ENCODE assay signal across 17 cellular contexts in the genomic region with DNA sequence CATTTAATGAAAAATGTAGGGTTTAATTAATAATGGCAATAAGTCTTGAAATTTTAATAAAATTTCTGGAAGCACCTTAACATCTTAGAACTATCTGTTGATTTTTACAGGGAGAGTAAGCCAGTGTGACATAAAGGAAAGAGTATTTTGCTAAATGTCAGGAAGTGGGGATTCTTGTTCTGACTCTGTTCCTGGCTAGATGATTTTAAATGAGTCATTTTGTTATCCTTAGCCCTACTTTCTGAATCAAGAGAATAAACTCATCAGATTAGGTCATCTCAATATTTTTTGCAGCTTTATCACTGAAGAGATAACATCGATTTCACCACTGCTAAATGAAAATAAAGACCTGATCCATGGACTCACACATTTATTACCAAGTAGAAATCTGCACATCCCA.
DNase-seq lines count a peak whose midpoint lies in the region; ATAC-seq, FAIRE-seq and TF ChIP-seq lines count a peak whose summit lies in the region.
"Had no signal": no experiment of that assay in that cellular context is flagged by ENCODE, and none has a peak within 500 bp of the region (broad histone marks: within the 10 kb centered on the region; RNA-seq: fewer than 3 reads in every experiment).

No MANE protein-coding gene starts in this region.

- H3K4me2 ChIP-seq in fibroblast of lung (ENCODE audit: extremely low read depth, insufficient read depth, low read length) (no peak overlapping the region), smooth muscle cell (peak overlapping the region; percentile 70)
- H3K4me2 ChIP-seq: BLaER1 had no signal

- H2AFZ ChIP-seq in fibroblast of lung (ENCODE audit: low read length) (no peak overlapping the region), smooth muscle cell (ENCODE audit: low read depth) (peak overlapping the region; percentile 45)

- H3K79me2 ChIP-seq in fibroblast of lung (ENCODE audit: control insufficient read depth, insufficient read depth, low read length) (no peaks in the 10 kb centered on the region), smooth muscle cell (ENCODE audit: low read depth) (no peaks in the 10 kb centered on the region)

- H3K4me3 ChIP-seq in fibroblast of lung (replicated peaks in 1 of 4; ENCODE audit: control extremely low read depth in 1 of 4, insufficient read depth in 1 of 4, low read depth in 3 of 4, low read length in 4 of 4) (no peak overlapping the region), smooth muscle cell (no peak overlapping the region)
- H3K4me3 ChIP-seq: BLaER1, suprapubic skin had no signal

- H4K20me1 ChIP-seq in fibroblast of lung (ENCODE audit: control insufficient read depth, extremely low read depth, insufficient read depth, low read length) = no peaks in the 10 kb centered on the region
- H4K20me1 ChIP-seq in smooth muscle cell (ENCODE audit: low read depth) = no peaks in the 10 kb centered on the region
- H4K20me1 ChIP-seq: BLaER1 had no signal

- no peaks in the 10 kb centered on the region for H3K36me3 ChIP-seq in fibroblast of lung (ENCODE audit: control insufficient read depth, insufficient read depth, low read length)
- no peaks in the 10 kb centered on the region for H3K36me3 ChIP-seq in smooth muscle cell (ENCODE audit: low read depth)
- H3K36me3 ChIP-seq: BLaER1, suprapubic skin had no signal

- CTCF ChIA-PET in activated CD8-positive, alpha-beta memory T cell treated with anti-CD3 and anti-CD28 coated beads, Interleukin-2, amount 10 ng/mL, durations not matched to agents 7 days and 5 days (lab: Charles Lee) = no interaction called here

- no peaks in the 10 kb centered on the region for H3K27me3 Mint-ChIP-seq in activated CD8-positive, alpha-beta memory T cell treated with anti-CD3 and anti-CD28 coated beads, Interleukin-2, amount 10 ng/mL, durations not matched to agents 7 days and 5 days

- TF ChIP-seq POLR2A in GM12891 (IDR thresholded peaks at IDR 0.05; ENCODE audit: low read depth, low read length) = no peak

- H3K27me3 ChIP-seq in fibroblast of lung (ENCODE audit: control insufficient read depth, insufficient read depth, low read length) (no peaks in the 10 kb centered on the region), smooth muscle cell (ENCODE audit: low read depth) (no peaks in the 10 kb centered on the region)
- H3K27me3 ChIP-seq: BLaER1, suprapubic skin had no signal

- ATAC-seq in activated CD8-positive, alpha-beta memory T cell treated with anti-CD3 and anti-CD28 coated beads, Interleukin-2, amount 10 ng/mL, durations not matched to agents 7 days and 5 days = no peak

- H3K9me3 ChIP-seq in fibroblast of lung (ENCODE audit: control insufficient read depth, insufficient read depth, low read depth, low read length) (no peaks in the 10 kb centered on the region), smooth muscle cell (replicated peaks; ENCODE audit: low read depth) (no peaks in the 10 kb centered on the region)
- H3K9me3 ChIP-seq: BLaER1, suprapubic skin had no signal

- DNase-seq in GM12891 (ENCODE audit: insufficient read length, low spot score) (no peak), RPMI7951 (ENCODE audit: low read depth) (peak; percentile 4), fibroblast of lung (ENCODE audit: low read depth in 2 of 2) (peak; percentile 56 to 79), smooth muscle cell (lab: John Stamatoyannopoulos, UW; ENCODE audit: unreplicated experiment) (no peak), HT-29 (ENCODE audit: low spot score) (no peak), amygdala (lab: John Stamatoyannopoulos, UW) (no peak)
- no peak for DNase-seq in activated CD8-positive, alpha-beta memory T cell treated with anti-CD3 and anti-CD28 coated beads, Interleukin-2, amount 10 ng/mL, durations not matched to agents 7 days and 5 days
- DNase-seq: activated naive CD4-positive, alpha-beta T cell treated with anti-CD3 and anti-CD28 coated beads, Interleukin-2, amount 50 U/mL, for 16 hours; activated T-cell treated with anti-CD3 and anti-CD28 coated beads, Interleukin-2, amount 50 U/mL, for 1 hour; central memory CD4-positive, alpha-beta T cell; endodermal cell; NCI-H1092; stimulated activated CD4-positive, alpha-beta T cell treated with anti-CD3 and anti-CD28 coated beads, Interleukin-1b, Interleukin-23, amount 100 ng/mL, for 48 hours had no signal

- no peak overlapping the region for H3K4me3 Mint-ChIP-seq in activated CD8-positive, alpha-beta memory T cell treated with anti-CD3 and anti-CD28 coated beads, Interleukin-2, amount 10 ng/mL, durations not matched to agents 7 days and 5 days
- H3K4me3 Mint-ChIP-seq: endodermal cell, IgD-negative memory B cell, neural crest cell had no signal

- TF ChIP-seq CTCF in fibroblast of lung (conservative IDR thresholded peaks at IDR 0.05 in 1 of 2, IDR thresholded peaks at IDR 0.05 in 1 of 2; ENCODE audit: low read depth in 1 of 2, low read length in 2 of 2) (no peak), smooth muscle cell (IDR thresholded peaks at IDR 0.05; ENCODE audit: borderline replicate concordance, insufficient read depth, poor library complexity, severe bottlenecking) (no peak)

- H3K9ac ChIP-seq in fibroblast of lung (ENCODE audit: insufficient read depth, low read length) (no peak overlapping the region), smooth muscle cell (ENCODE audit: low read depth) (no peak overlapping the region)
- H3K9ac ChIP-seq: BLaER1 had no signal

- no peaks in the 10 kb centered on the region for H3F3A ChIP-seq in smooth muscle cell (ENCODE audit: low read depth)

- WGBS in smooth muscle cell (ENCODE audit: low lambda C conversion rate) = 25% methylated on average over 1 of the region's 1 CpG

- H3K9me3 Mint-ChIP-seq in activated CD8-positive, alpha-beta memory T cell treated with anti-CD3 and anti-CD28 coated beads, Interleukin-2, amount 10 ng/mL, durations not matched to agents 7 days and 5 days (ENCODE audit: low read depth) = peaks cover 7% of the 10 kb centered on the region
- H3K9me3 Mint-ChIP-seq: endodermal cell had no signal

- FAIRE-seq in GM12891 (lab: Jason Lieb, UNC) = no peak

- H3K27ac ChIP-seq in fibroblast of lung (ENCODE audit: insufficient read depth, low read length) (no peak overlapping the region), smooth muscle cell (ENCODE audit: low read depth) (peak overlapping the region; percentile 28)
- H3K27ac ChIP-seq: BLaER1, suprapubic skin had no signal

- H3K36me3 Mint-ChIP-seq in activated CD8-positive, alpha-beta memory T cell treated with anti-CD3 and anti-CD28 coated beads, Interleukin-2, amount 10 ng/mL, durations not matched to agents 7 days and 5 days = no peaks in the 10 kb centered on the region

- no peaks in the 10 kb centered on the region for H3K4me1 Mint-ChIP-seq in activated CD8-positive, alpha-beta memory T cell treated with anti-CD3 and anti-CD28 coated beads, Interleukin-2, amount 10 ng/mL, durations not matched to agents 7 days and 5 days
- H3K4me1 Mint-ChIP-seq: IgD-negative memory B cell had no signal

- H3K4me1 ChIP-seq in fibroblast of lung (ENCODE audit: control insufficient read depth, extremely low read depth, insufficient read depth, low read length) (no peaks in the 10 kb centered on the region), smooth muscle cell (ENCODE audit: low read depth) (peaks cover 5% of the 10 kb centered on the region)
- H3K4me1 ChIP-seq: BLaER1, suprapubic skin had no signal

- H3K27ac Mint-ChIP-seq in activated CD8-positive, alpha-beta memory T cell treated with anti-CD3 and anti-CD28 coated beads, Interleukin-2, amount 10 ng/mL, durations not matched to agents 7 days and 5 days = no peak overlapping the region
- H3K27ac Mint-ChIP-seq: endodermal cell, IgD-negative memory B cell had no signal

TF ChIP-seq in GM12891, 5 proteins besides CTCF, POLR2A, EP300 and RAD21:
- TF ChIP-seq POLR2AphosphoS5 (IDR thresholded peaks at IDR 0.05; ENCODE audit: low read depth, low read length) = no peak
- 0 out of 2 replicates have a peak, but pooled peaks have one; percentile 28 for TF ChIP-seq SPI1 (IDR thresholded peaks at IDR 0.05; ENCODE audit: low read depth, low read length)

Comparison
In these comparisons a context has a peak if more than half of its experiments do, and no peak if none do; other contexts are left out.
1. DNase-seq: peak in RPMI7951 (single experiment) and fibroblast of lung (2 of 2); none in GM12891 (single experiment), smooth muscle cell (single experiment), HT-29 (single experiment), activated CD8-positive, alpha-beta memory T cell treated with anti-CD3 and anti-CD28 coated beads, Interleukin-2, amount 10 ng/mL, durations not matched to agents 7 days and 5 days (single experiment) and amygdala (0 of 56).